Comparison of ENCODE assay signal across 13 cellular contexts in the genomic region with DNA sequence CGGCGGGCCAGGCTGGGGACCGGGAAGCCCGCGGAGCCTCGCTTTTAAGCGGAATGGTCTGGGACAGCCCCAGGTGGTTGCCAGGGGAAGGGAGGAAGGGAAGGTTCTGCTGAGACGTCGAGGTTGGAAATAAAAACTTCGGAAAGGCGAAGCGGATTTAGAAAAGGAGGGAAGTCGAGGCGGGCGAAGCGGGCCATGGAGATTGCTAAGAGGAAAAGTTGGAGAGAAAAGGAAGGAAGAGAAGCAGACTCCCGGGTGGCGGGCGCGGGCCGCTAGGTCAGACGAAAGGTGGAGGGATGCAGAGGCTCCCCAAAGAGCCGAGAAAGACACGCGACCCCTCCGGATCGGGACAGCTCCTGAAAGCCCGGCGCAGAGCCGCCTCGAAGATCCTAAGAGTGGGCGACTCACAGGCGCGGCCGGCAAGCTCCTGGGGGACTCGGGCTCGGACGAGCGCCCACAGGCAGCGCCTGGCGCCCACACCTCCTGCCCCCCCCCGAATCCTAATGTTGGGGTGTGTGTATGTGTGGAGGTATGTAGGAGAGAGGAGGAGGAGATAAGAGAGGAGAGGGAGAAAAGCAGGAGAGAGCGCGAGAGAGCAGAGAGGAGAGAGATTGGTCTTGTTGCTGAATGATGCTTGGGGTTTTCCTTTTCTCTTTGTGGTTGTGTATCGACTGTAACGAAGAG. TPM values are rescaled to one million over a fixed set of nuclear protein-coding genes. Genes with fewer than 3 reads are reported as not detected.
A peak's percentile ranks its signal among the peaks of the same experiment; 100 is the strongest.
DNase-seq lines count a peak whose midpoint lies in the region; ATAC-seq, FAIRE-seq and TF ChIP-seq lines count a peak whose summit lies in the region.
"Had no signal": no experiment of that assay in that cellular context is flagged by ENCODE, and none has a peak within 500 bp of the region (broad histone marks: within the 10 kb centered on the region; RNA-seq: fewer than 3 reads in every experiment).

No MANE protein-coding gene starts in this region.

- H3K27me3 Mint-ChIP-seq in T-helper 1 cell treated with Interleukin-12 subunit alpha and Interleukin-12 subunit beta and Interleukin-4 antibody, amounts not matched to agents 30 μg/mL and 1 μg/mL, for 36 hours (ENCODE audit: low read depth), result peaks cover 93% of the 10 kb centered on the region
- peaks cover 78% of the 10 kb centered on the region for H3K27me3 Mint-ChIP-seq in activated B cell treated with CpG ODN at 0.5 μM for 24 hours

- intact Hi-C loops in activated B cell treated with CpG ODN at 0.5 μM for 24 hours (cut with micrococcal nuclease) (loop anchor here (5.0 to 10.0 kb wide), 2 partner anchors 932 to 1035 kb away; no protein-coding TSS in a partner anchor), kidney (cut with DNase I) (loop anchor here (10.0 kb wide), 1 partner anchor 1225 kb away; no protein-coding TSS in a partner anchor), stomach (cut with DNase I; ENCODE audit: low total_unique reads) (loop anchor here (10.0 kb wide), 1 partner anchor 1135 kb away; no protein-coding TSS in a partner anchor)

- H3K9me3 Mint-ChIP-seq in T-helper 1 cell treated with Interleukin-12 subunit alpha and Interleukin-12 subunit beta and Interleukin-4 antibody, amounts not matched to agents 30 μg/mL and 1 μg/mL, for 36 hours, result no peaks in the 10 kb centered on the region
- no peaks in the 10 kb centered on the region for H3K9me3 Mint-ChIP-seq in activated B cell treated with CpG ODN at 0.5 μM for 24 hours
- H3K9me3 Mint-ChIP-seq: activated T-cell treated with anti-CD3 and anti-CD28 coated beads, Interleukin-2, amount 50 U/mL, for 4 hours had no signal

- no peaks in the 10 kb centered on the region for H3K36me3 ChIP-seq in kidney (ENCODE audit: control insufficient read depth in 1 of 2, insufficient read depth in 2 of 2, low read length in 2 of 2)
- H3K36me3 ChIP-seq in stomach, result no peaks in the 10 kb centered on the region

- no peak for TF ChIP-seq EP300 in stomach (IDR thresholded peaks at IDR 0.05)

- H3K4me1 Mint-ChIP-seq in T-helper 1 cell treated with Interleukin-12 subunit alpha and Interleukin-12 subunit beta and Interleukin-4 antibody, amounts not matched to agents 30 μg/mL and 1 μg/mL, for 36 hours (ENCODE audit: low read depth), result peaks cover 18% of the 10 kb centered on the region
- H3K4me1 Mint-ChIP-seq in activated B cell treated with CpG ODN at 0.5 μM for 24 hours, result peaks cover 22% of the 10 kb centered on the region

- H3K27ac Mint-ChIP-seq in T-helper 1 cell treated with Interleukin-12 subunit alpha and Interleukin-12 subunit beta and Interleukin-4 antibody, amounts not matched to agents 30 μg/mL and 1 μg/mL, for 36 hours, result peak overlapping the region; percentile 26
- H3K27ac Mint-ChIP-seq in activated B cell treated with CpG ODN at 0.5 μM for 24 hours, result no peak overlapping the region
- H3K27ac Mint-ChIP-seq: effector memory CD8-positive, alpha-beta T cell had no signal

- TF ChIP-seq CTCF in activated B cell treated with CpG ODN at 0.5 μM for 24 hours (IDR thresholded peaks at IDR 0.05) (no peak), kidney (IDR thresholded peaks at IDR 0.05; ENCODE audit: borderline replicate concordance, extremely low read depth, insufficient read depth) (no peak), stomach (IDR thresholded peaks at IDR 0.05) (no peak)

- WGBS in stomach, 5 donors, result 4 to 15% (median 6%) methylated on average over 40 to 46 of the region's 46 CpGs

- in situ Hi-C loops in ACHN (cut with HindIII; ENCODE audit: low pct_ligation_motif_present, low pct_unique_long_range_greater_than_20kb, low sequenced_read_pairs), result no loop called here

- TF ChIP-seq POLR2A in stomach (IDR thresholded peaks at IDR 0.05) (no peak), GM12892 (IDR thresholded peaks at IDR 0.05; ENCODE audit: low read depth, low read length) (no peak)

- H3K4me3 ChIP-seq in kidney (ENCODE audit: low read length in 2 of 2) (peak overlapping the region; percentile 34 to 69), stomach (peak overlapping the region in 3 of 4 donors; percentile 28 to 54 (median 35))

- H3K9ac ChIP-seq in kidney (ENCODE audit: low read length in 2 of 2), result peak overlapping the region in 1 of 2 donors; percentile 79

- CTCF ChIA-PET in activated B cell treated with CpG ODN at 0.5 μM for 24 hours (lab: Charles Lee), result no interaction called here

- FAIRE-seq in kidney (lab: Jason Lieb, UNC) (no peak), GM12892 (lab: Jason Lieb, UNC) (no peak)

- H3K36me3 Mint-ChIP-seq in T-helper 1 cell treated with Interleukin-12 subunit alpha and Interleukin-12 subunit beta and Interleukin-4 antibody, amounts not matched to agents 30 μg/mL and 1 μg/mL, for 36 hours (ENCODE audit: low read depth), result peaks cover 3% of the 10 kb centered on the region
- no peaks in the 10 kb centered on the region for H3K36me3 Mint-ChIP-seq in activated B cell treated with CpG ODN at 0.5 μM for 24 hours (ENCODE audit: low read depth)

- no peaks in the 10 kb centered on the region for H3K9me3 ChIP-seq in kidney (ENCODE audit: control insufficient read depth in 1 of 2, low read length in 2 of 2)
- H3K9me3 ChIP-seq in stomach, result no peaks in the 10 kb centered on the region

- no peak for ATAC-seq in activated B cell treated with CpG ODN at 0.5 μM for 24 hours (ENCODE audit: low read depth)
- ATAC-seq: activated T-cell treated with anti-CD3 and anti-CD28 coated beads, Interleukin-2, amount 50 U/mL, for 4 hours; effector memory CD8-positive, alpha-beta T cell had no signal

- DNase-seq in T-helper 1 cell (no peak), activated B cell treated with CpG ODN at 0.5 μM for 24 hours (no peak), kidney (peak; percentile 73), stomach (no peak), putamen (ENCODE audit: low spot score) (no peak), GM12892 (ENCODE audit: insufficient read length) (no peak), ACHN (no peak)
- DNase-seq: activated T-cell treated with anti-CD3 and anti-CD28 coated beads, Interleukin-2, amount 50 U/mL, for 4 hours; effector memory CD8-positive, alpha-beta T cell; NCI-H2171 treated with DMSO at 0.1 percent for 48 hours had no signal

- POLR2A ChIA-PET in activated B cell treated with CpG ODN at 0.5 μM for 24 hours (lab: Charles Lee), result interaction anchor here (0.6 kb wide), 1 partner anchor 531 kb away, joined by 11 read pairs; no protein-coding TSS in a partner anchor

- peak overlapping the region; percentile 23 for H3K4me3 Mint-ChIP-seq in T-helper 1 cell treated with Interleukin-12 subunit alpha and Interleukin-12 subunit beta and Interleukin-4 antibody, amounts not matched to agents 30 μg/mL and 1 μg/mL, for 36 hours
- peak overlapping the region; percentile 28 for H3K4me3 Mint-ChIP-seq in activated B cell treated with CpG ODN at 0.5 μM for 24 hours
- H3K4me3 Mint-ChIP-seq: activated T-cell treated with anti-CD3 and anti-CD28 coated beads, Interleukin-2, amount 50 U/mL, for 4 hours had no signal

- H3K27me3 ChIP-seq in stomach, result peaks cover 25 to 94% (median 81%) of the 10 kb centered on the region in 3 donors

- peak overlapping the region; percentile 83 to 89 for H3K27ac ChIP-seq in kidney (ENCODE audit: low read depth in 2 of 2, low read length in 2 of 2)
- H3K27ac ChIP-seq in stomach, result no peak overlapping the region

- peaks cover 0 to 3% of the 10 kb centered on the region in 2 donors for H3K4me1 ChIP-seq in kidney (ENCODE audit: control insufficient read depth in 1 of 2, insufficient read depth in 1 of 2, low read depth in 1 of 2, low read length in 2 of 2)
- peaks cover 11 to 41% (median 25%) of the 10 kb centered on the region in 4 donors for H3K4me1 ChIP-seq in stomach

RNA-seq across cellular contexts. Expression of a gene that starts 1.4 kb away (rescaled TPM):
- total RNA-seq in activated B cell treated with CpG ODN at 0.5 μM for 24 hours (not detected in 2 replicates), kidney (25.3 TPM), stomach (under 1 TPM in 1 of 5 donors, not detected in 4; under 0.01 TPM)
- polyA plus RNA-seq in kidney (ENCODE audit: insufficient read depth, low read depth, low replicate concordance) (11.6 TPM), stomach (1 to 10 TPM in 1 of 3 donors, not detected in 2; 1.9 TPM)
- not detected for polyA plus RNA-seq in GM12892 (2012; ENCODE audit: missing spikeins)
- total RNA-seq: activated T-cell treated with anti-CD3 and anti-CD28 coated beads, Interleukin-2, amount 50 U/mL, for 4 hours; mucosa of gallbladder had no signal
- polyA plus RNA-seq: AG04450 had no signal

Comparison
In these comparisons a context has a peak if more than half of its experiments do, and no peak if none do; other contexts are left out.
1. H3K27ac ChIP-seq: peak in kidney (2 of 2); none in stomach (0 of 5).
2. RNA of a gene that starts 1.4 kb away (total RNA-seq): 25.3 TPM in kidney (single experiment); not detected in activated B cell treated with CpG ODN at 0.5 μM for 24 hours and under 0.01 TPM in stomach; every median in the first group is over 10 times any median in the second.